In genomic region chr19:32373614-32374295, GRCh38 we compare ENCODE assay signal across 1 cellular context.
TF ChIP-seq lines count a peak whose summit lies in the region.

No MANE protein-coding gene starts in this region.

TF ChIP-seq in HepG2, 621 proteins besides CTCF, POLR2A, EP300 and RAD21 (continued from another document and continues in another):
- TF ChIP-seq ZNF337 (CRISPR knock-in tag; IDR thresholded peaks at IDR 0.05; ENCODE audit: borderline replicate concordance, low read depth) (no peak), ZNF564 (CRISPR knock-in tag; IDR thresholded peaks at IDR 0.05) (peak; percentile 21; the same call in 1 of the 2 replicates), HDAC1 (CRISPR knock-in tag; IDR thresholded peaks at IDR 0.05) (peak; percentile 63), ZFP1 (CRISPR knock-in tag; IDR thresholded peaks at IDR 0.05) (0 out of 2 replicates have a peak, but pooled peaks have one; percentile 64), ZNF142 (CRISPR knock-in tag; IDR thresholded peaks at IDR 0.05) (no peak), KMT2B (CRISPR knock-in tag; IDR thresholded peaks at IDR 0.05) (peak; percentile 65; the same call in 1 of the 2 replicates), NBN (conservative IDR thresholded peaks at IDR 0.05) (no peak), ZBTB3 (CRISPR knock-in tag; IDR thresholded peaks at IDR 0.05; ENCODE audit: borderline replicate concordance, low read depth) (peak; percentile 88; the same call in 1 of the 2 replicates), PPARG (CRISPR knock-in tag; conservative IDR thresholded peaks at IDR 0.05) (peak; percentile 62), ZNF614 (CRISPR knock-in tag; IDR thresholded peaks at IDR 0.05; ENCODE audit: borderline replicate concordance) (peak; percentile 86), RERE (CRISPR knock-in tag; IDR thresholded peaks at IDR 0.05; ENCODE audit: low read depth) (peak; percentile 28; the same call in 1 of the 2 replicates), STAG1 (CRISPR knock-in tag; IDR thresholded peaks at IDR 0.05) (no peak), ETV5 (CRISPR knock-in tag; IDR thresholded peaks at IDR 0.05; ENCODE audit: borderline replicate concordance) (peak; percentile 78; the same call in 1 of the 2 replicates), SIN3B (IDR thresholded peaks at IDR 0.05; ENCODE audit: low read length) (no peak), ZNF546 (CRISPR knock-in tag; conservative IDR thresholded peaks at IDR 0.05) (no peak), ZBTB21 (CRISPR knock-in tag; IDR thresholded peaks at IDR 0.05) (0 out of 2 replicates have a peak, but pooled peaks have one; percentile 30), EHMT2 (IDR thresholded peaks at IDR 0.05; ENCODE audit: borderline replicate concordance, low read depth, low read length) (0 out of 2 replicates have a peak, but pooled peaks have one; percentile 24), CEBPB (IDR thresholded peaks at IDR 0.05; ENCODE audit: borderline replicate concordance, low read depth, low read length) (peak; percentile 60; the same call in 1 of the 2 replicates), TBX3 (IDR thresholded peaks at IDR 0.05; ENCODE audit: borderline replicate concordance) (peak; percentile 46; the same call in 1 of the 2 replicates), ZNF891 (CRISPR knock-in tag; IDR thresholded peaks at IDR 0.05) (no peak), DPF2 (CRISPR knock-in tag; IDR thresholded peaks at IDR 0.05; ENCODE audit: borderline replicate concordance, low read depth) (peak; percentile 82; the same call in 1 of the 2 replicates), FOXP1 (IDR thresholded peaks at IDR 0.05) (no peak), FOXP1 (CRISPR knock-in tag; IDR thresholded peaks at IDR 0.05) (peak; percentile 67), ZNF121 (CRISPR knock-in tag; IDR thresholded peaks at IDR 0.05) (peak; percentile 33; the same call in 1 of the 2 replicates), KAT8 (CRISPR knock-in tag; IDR thresholded peaks at IDR 0.05) (peak; percentile 78), ZBTB26 (CRISPR knock-in tag; IDR thresholded peaks at IDR 0.05; ENCODE audit: borderline replicate concordance) (0 out of 2 replicates have a peak, but pooled peaks have one; percentile 34)
- TF ChIP-seq, protein P1, sequence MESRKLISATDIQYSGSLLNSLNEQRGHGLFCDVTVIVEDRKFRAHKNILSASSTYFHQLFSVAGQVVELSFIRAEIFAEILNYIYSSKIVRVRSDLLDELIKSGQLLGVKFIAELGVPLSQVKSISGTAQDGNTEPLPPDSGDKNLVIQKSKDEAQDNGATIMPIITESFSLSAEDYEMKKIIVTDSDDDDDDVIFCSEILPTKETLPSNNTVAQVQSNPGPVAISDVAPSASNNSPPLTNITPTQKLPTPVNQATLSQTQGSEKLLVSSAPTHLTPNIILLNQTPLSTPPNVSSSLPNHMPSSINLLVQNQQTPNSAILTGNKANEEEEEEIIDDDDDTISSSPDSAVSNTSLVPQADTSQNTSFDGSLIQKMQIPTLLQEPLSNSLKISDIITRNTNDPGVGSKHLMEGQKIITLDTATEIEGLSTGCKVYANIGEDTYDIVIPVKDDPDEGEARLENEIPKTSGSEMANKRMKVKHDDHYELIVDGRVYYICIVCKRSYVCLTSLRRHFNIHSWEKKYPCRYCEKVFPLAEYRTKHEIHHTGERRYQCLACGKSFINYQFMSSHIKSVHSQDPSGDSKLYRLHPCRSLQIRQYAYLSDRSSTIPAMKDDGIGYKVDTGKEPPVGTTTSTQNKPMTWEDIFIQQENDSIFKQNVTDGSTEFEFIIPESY (CRISPR knock-in tag; IDR thresholded peaks at IDR 0.05) = peak; percentile 52
- TF ChIP-seq, protein P2, sequence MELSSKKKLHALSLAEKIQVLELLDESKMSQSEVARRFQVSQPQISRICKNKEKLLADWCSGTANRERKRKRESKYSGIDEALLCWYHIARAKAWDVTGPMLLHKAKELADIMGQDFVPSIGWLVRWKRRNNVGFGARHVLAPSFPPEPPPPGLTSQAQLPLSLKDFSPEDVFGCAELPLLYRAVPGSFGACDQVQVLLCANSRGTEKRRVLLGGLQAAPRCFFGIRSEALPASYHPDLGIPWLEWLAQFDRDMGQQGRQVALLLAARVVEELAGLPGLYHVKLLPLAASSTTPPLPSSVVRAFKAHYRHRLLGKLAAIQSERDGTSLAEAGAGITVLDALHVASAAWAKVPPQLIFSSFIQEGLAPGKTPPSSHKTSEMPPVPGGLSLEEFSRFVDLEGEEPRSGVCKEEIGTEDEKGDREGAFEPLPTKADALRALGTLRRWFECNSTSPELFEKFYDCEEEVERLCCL (CRISPR knock-in tag; IDR thresholded peaks at IDR 0.05; ENCODE audit: borderline replicate concordance) = no peak
- TF ChIP-seq, protein P3, sequence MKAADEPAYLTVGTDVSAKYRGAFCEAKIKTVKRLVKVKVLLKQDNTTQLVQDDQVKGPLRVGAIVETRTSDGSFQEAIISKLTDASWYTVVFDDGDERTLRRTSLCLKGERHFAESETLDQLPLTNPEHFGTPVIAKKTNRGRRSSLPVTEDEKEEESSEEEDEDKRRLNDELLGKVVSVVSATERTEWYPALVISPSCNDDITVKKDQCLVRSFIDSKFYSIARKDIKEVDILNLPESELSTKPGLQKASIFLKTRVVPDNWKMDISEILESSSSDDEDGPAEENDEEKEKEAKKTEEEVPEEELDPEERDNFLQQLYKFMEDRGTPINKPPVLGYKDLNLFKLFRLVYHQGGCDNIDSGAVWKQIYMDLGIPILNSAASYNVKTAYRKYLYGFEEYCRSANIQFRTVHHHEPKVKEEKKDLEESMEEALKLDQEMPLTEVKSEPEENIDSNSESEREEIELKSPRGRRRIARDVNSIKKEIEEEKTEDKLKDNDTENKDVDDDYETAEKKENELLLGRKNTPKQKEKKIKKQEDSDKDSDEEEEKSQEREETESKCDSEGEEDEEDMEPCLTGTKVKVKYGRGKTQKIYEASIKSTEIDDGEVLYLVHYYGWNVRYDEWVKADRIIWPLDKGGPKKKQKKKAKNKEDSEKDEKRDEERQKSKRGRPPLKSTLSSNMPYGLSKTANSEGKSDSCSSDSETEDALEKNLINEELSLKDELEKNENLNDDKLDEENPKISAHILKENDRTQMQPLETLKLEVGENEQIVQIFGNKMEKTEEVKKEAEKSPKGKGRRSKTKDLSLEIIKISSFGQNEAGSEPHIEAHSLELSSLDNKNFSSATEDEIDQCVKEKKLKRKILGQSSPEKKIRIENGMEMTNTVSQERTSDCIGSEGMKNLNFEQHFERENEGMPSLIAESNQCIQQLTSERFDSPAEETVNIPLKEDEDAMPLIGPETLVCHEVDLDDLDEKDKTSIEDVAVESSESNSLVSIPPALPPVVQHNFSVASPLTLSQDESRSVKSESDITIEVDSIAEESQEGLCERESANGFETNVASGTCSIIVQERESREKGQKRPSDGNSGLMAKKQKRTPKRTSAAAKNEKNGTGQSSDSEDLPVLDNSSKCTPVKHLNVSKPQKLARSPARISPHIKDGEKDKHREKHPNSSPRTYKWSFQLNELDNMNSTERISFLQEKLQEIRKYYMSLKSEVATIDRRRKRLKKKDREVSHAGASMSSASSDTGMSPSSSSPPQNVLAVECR (CRISPR knock-in tag; IDR thresholded peaks at IDR 0.05; ENCODE audit: borderline replicate concordance) = peak; percentile 65; the same call in 1 of the 2 replicates
- TF ChIP-seq, protein P4, sequence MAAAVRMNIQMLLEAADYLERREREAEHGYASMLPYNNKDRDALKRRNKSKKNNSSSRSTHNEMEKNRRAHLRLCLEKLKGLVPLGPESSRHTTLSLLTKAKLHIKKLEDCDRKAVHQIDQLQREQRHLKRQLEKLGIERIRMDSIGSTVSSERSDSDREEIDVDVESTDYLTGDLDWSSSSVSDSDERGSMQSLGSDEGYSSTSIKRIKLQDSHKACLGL (CRISPR knock-in tag; IDR thresholded peaks at IDR 0.05) = no peak
